In genomic region chr1:70719164-70719563, GRCh38 we compare ENCODE assay signal across 1 cellular context.
TF ChIP-seq lines count a peak whose summit lies in the region.

No MANE protein-coding gene starts in this region.

TF ChIP-seq in SK-N-SH, 30 proteins besides CTCF, POLR2A, EP300 and RAD21 (continued from another document):
- TF ChIP-seq PBX3 (IDR thresholded peaks at IDR 0.05) = peak; percentile 78
- no peak for TF ChIP-seq CHD2 (IDR thresholded peaks at IDR 0.05; ENCODE audit: low read length, partially characterized antibody)
- no peak for TF ChIP-seq MAX (IDR thresholded peaks at IDR 0.05; ENCODE audit: low read depth)
- no peak for TF ChIP-seq MXI1 (IDR thresholded peaks at IDR 0.05; ENCODE audit: low read depth, low read length)
- TF ChIP-seq ZBTB33 (IDR thresholded peaks at IDR 0.05; ENCODE audit: borderline replicate concordance, low read depth) = no peak
